Comparison of ENCODE assay signal across 33 cellular contexts in the genomic region with DNA sequence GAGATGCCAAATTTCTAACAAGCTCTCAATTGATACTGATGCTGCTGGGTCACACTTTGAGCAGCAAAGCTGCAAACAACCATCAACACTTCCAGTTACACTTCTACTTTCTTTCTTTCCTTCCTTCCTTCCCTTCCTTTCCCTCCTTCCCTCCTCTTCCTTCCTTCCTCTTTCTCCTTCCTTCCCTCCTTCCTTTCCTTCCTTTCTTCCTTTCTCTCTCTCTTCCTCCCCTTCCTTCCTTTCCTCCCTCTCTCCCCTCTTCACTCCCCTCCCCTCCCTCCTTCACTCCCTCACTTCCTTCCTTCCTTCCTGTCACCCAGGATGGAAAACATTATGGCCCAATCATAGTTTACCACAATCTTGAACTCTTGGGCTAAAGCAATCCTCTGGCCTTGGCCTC.
"Had no signal": no experiment of that assay in that cellular context is flagged by ENCODE, and none has a peak within 500 bp of the region (broad histone marks: within the 10 kb centered on the region; RNA-seq: fewer than 3 reads in every experiment).

No MANE protein-coding gene starts in this region.

- H3K4me3 ChIP-seq: adrenal gland, ascending aorta, body of pancreas, breast epithelium, cardiac muscle cell had no signal

- FAIRE-seq: astrocyte, bronchial epithelial cell had no signal

- ATAC-seq: activated naive CD4-positive, alpha-beta T cell treated with anti-CD3 and anti-CD28 coated beads, Interleukin-2, amount 50 U/mL, for 72 hours; activated naive CD8-positive, alpha-beta T cell treated with anti-CD3 and anti-CD28 coated beads, Interleukin-2, amount 50 U/mL, for 24 hours; activated T-cell treated with anti-CD3 and anti-CD28 coated beads, Interleukin-2, amount 50 U/mL, for 4 hours; activated T-cell treated with anti-CD3 and anti-CD28 coated beads, Interleukin-2, amount 50 U/mL, for 72 hours; activated T-helper 17 cell treated with anti-CD3 and anti-CD28 coated beads, Interleukin-2, amount 50 U/mL, for 72 hours; body of pancreas had no signal

- H3K27ac ChIP-seq: adrenal gland, ascending aorta, body of pancreas, brain microvascular endothelial cell, breast epithelium, cardiac muscle cell had no signal

- H3K9me3 ChIP-seq: adrenal gland, ascending aorta, body of pancreas, breast epithelium had no signal

- H3K36me3 ChIP-seq: adrenal gland, ascending aorta, brain microvascular endothelial cell, breast epithelium, cardiac muscle cell had no signal

- DNase-seq: activated effector memory CD4-positive, alpha-beta T cell treated with anti-CD3 and anti-CD28 coated beads, Interleukin-2, amount 50 U/mL, for 16 hours; activated effector memory CD4-positive, alpha-beta T cell treated with Interleukin-2 at 50 U/mL for 16 hours; activated gamma-delta T cell; activated gamma-delta T cell treated with Interleukin-2 at 50 U/mL for 16 hours; activated naive CD4-positive, alpha-beta T cell; activated naive CD4-positive, alpha-beta T cell treated with anti-CD3 and anti-CD28 coated beads for 36 hours; activated naive CD4-positive, alpha-beta T cell treated with anti-CD3 and anti-CD28 coated beads, Interleukin-2, amount 10 ng/mL, durations not matched to agents 7 days and 5 days; activated naive CD4-positive, alpha-beta T cell treated with anti-CD3 and anti-CD28 coated beads, Interleukin-2, amount 50 U/mL, for 16 hours; activated naive CD4-positive, alpha-beta T cell treated with Interleukin-2 at 50 U/mL for 16 hours; activated naive CD8-positive, alpha-beta T cell treated with anti-CD3 and anti-CD28 coated beads for 36 hours; activated naive CD8-positive, alpha-beta T cell treated with anti-CD3 and anti-CD28 coated beads, Interleukin-2, amount 10 ng/mL, durations not matched to agents 7 days and 5 days; activated naive CD8-positive, alpha-beta T cell treated with anti-CD3 and anti-CD28 coated beads, Interleukin-2, amount 50 U/mL, for 24 hours; activated T-cell treated with anti-CD3 and anti-CD28 coated beads, Interleukin-2, amount 50 U/mL, for 1 hour; activated T-cell treated with anti-CD3 and anti-CD28 coated beads, Interleukin-2, amount 50 U/mL, for 24 hours; activated T-cell treated with anti-CD3 and anti-CD28 coated beads, Interleukin-2, amount 50 U/mL, for 4 hours; activated T-cell treated with anti-CD3 and anti-CD28 coated beads, Interleukin-2, amount 50 U/mL, for 48 hours; activated T-cell treated with anti-CD3 and anti-CD28 coated beads, Interleukin-2, amount 50 U/mL, for 72 hours; adrenal gland; amniotic stem cell; amygdala; anterior cingulate cortex; aorta; body of pancreas; brain microvascular endothelial cell; caudate nucleus; central memory CD4-positive, alpha-beta T cell had no signal

- H3K27me3 ChIP-seq: adrenal gland, ascending aorta, body of pancreas, brain microvascular endothelial cell, breast epithelium, cardiac muscle cell had no signal

- H3K4me1 ChIP-seq: adrenal gland, ascending aorta, body of pancreas, breast epithelium had no signal
